ENCODE assay signal across 8 cellular contexts in the genomic region with DNA sequence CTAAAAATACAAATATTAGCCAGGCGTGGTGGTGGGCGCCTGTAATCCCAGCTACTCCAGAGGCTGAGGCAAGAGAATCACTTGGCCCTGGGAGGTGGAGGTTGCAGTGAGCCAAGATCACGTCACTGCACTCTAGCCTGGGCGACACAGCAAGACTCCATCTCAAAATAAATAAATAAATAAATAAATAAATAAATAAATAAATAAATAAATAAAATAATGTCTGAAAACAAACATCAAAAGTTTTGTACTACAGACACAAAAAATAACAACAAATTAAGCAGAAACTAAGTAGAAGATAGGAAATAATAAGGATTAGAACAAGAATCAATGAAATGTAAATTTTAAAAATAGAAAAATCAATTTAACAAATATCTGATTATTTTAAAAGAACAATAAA. TPM values are rescaled to one million over a fixed set of nuclear protein-coding genes. Genes with fewer than 3 reads are reported as not detected.
"Had no signal": no experiment of that assay in that cellular context is flagged by ENCODE, and none has a peak within 500 bp of the region (broad histone marks: within the 10 kb centered on the region; RNA-seq: fewer than 3 reads in every experiment).

No MANE protein-coding gene starts in this region.

RNA-seq across cellular contexts. Expression of a gene that starts 8.9 kb away (rescaled TPM):
- total RNA-seq: LHCN-M2, MCF 10A, NCI-H460, OCI-LY7, PC-9, Right ventricle myocardium superior, SJSA1 had no signal
- polyA plus RNA-seq: SK-N-SH had no signal

RNA-seq across cellular contexts. Expression of a gene that starts 21.2 kb away (rescaled TPM):
- total RNA-seq: LHCN-M2, MCF 10A, NCI-H460, OCI-LY7, PC-9, Right ventricle myocardium superior, SJSA1 had no signal
- polyA plus RNA-seq: SK-N-SH had no signal

RNA-seq across cellular contexts. Expression of a gene that starts 59.2 kb away (rescaled TPM):
- total RNA-seq: LHCN-M2, MCF 10A, NCI-H460, OCI-LY7, PC-9, Right ventricle myocardium superior, SJSA1 had no signal
- polyA plus RNA-seq: SK-N-SH had no signal
